9 cellular contexts compared by ENCODE assay signal in genomic region chr16:30053376-30054015, GRCh38. TPM values are rescaled to one million over a fixed set of nuclear protein-coding genes. Genes with fewer than 3 reads are reported as not detected.
A peak's percentile ranks its signal among the peaks of the same experiment; 100 is the strongest.
DNase-seq lines count a peak whose midpoint lies in the region; ATAC-seq lines count a peak whose summit lies in the region.
"Had no signal": no experiment of that assay in that cellular context is flagged by ENCODE, and none has a peak within 500 bp of the region (broad histone marks: within the 10 kb centered on the region; RNA-seq: fewer than 3 reads in every experiment).

No MANE protein-coding gene starts in this region.

- POLR2A ChIA-PET in activated CD4-positive, alpha-beta T cell treated with anti-CD3 and anti-CD28 coated beads for 36 hours (lab: Charles Lee): interaction anchor here (1.0 to 1.1 kb wide), 3 partner anchors 11 to 81 kb away, joined by 4 to 5 read pairs (median 5); partner anchors contain the start of gene TBX6

- H3K27me3 ChIP-seq in mucosa of rectum (ENCODE audit: control insufficient read depth in 2 of 2, insufficient read depth in 2 of 2, low read length in 2 of 2): no peaks in the 10 kb centered on the region

- H3K9me3 ChIP-seq in mucosa of rectum (ENCODE audit: control insufficient read depth in 2 of 2, low read length in 2 of 2): no peaks in the 10 kb centered on the region

- DNase-seq in activated CD4-positive, alpha-beta T cell treated with anti-CD3 and anti-CD28 coated beads for 36 hours: no peak
- DNase-seq in activated CD4-positive, alpha-beta T cell treated with anti-CD3 and anti-CD28 coated beads for 4 hours: no peak
- DNase-seq in NCI-H226 (peak; percentile 95), NCI-H345 (lab: John Stamatoyannopoulos, UW) (no peak)

- H3K36me3 Mint-ChIP-seq in activated CD4-positive, alpha-beta T cell treated with anti-CD3 and anti-CD28 coated beads for 36 hours (ENCODE audit: low read depth): no peaks in the 10 kb centered on the region
- no peaks in the 10 kb centered on the region for H3K36me3 Mint-ChIP-seq in dendritic cell treated with granulocyte-macrophage colony-stimulating factor and Interleukin-4, amounts not matched to agents 40 ng/mL and 50 ng/mL, for 4 days (ENCODE audit: low read depth)

- peak overlapping the region; percentile 74 to 79 for H3K4me3 ChIP-seq in mucosa of rectum (ENCODE audit: low read length in 2 of 2)

- H3K9me3 Mint-ChIP-seq in activated CD4-positive, alpha-beta T cell treated with anti-CD3 and anti-CD28 coated beads for 36 hours (ENCODE audit: low read depth): no peaks in the 10 kb centered on the region
- no peaks in the 10 kb centered on the region for H3K9me3 Mint-ChIP-seq in dendritic cell treated with granulocyte-macrophage colony-stimulating factor and Interleukin-4, amounts not matched to agents 40 ng/mL and 50 ng/mL, for 4 days

- no peak for ATAC-seq in activated CD4-positive, alpha-beta T cell treated with anti-CD3 and anti-CD28 coated beads for 36 hours
- no peak for ATAC-seq in HG03520 (IDR thresholded peaks at IDR 0.05; ENCODE audit: unreplicated experiment)
- no peak for ATAC-seq in HG02798 (IDR thresholded peaks at IDR 0.05; ENCODE audit: poor library complexity, unreplicated experiment)

- CTCF ChIA-PET in activated CD4-positive, alpha-beta T cell treated with anti-CD3 and anti-CD28 coated beads for 36 hours (lab: Charles Lee): interaction anchor here (0.7 to 1.2 kb wide), 5 partner anchors 12 to 353 kb away, joined by 3 to 4 read pairs (median 3); partner anchors contain the start of gene ALDOA

- intact Hi-C loops in activated CD4-positive, alpha-beta T cell treated with anti-CD3 and anti-CD28 coated beads for 36 hours (cut with DNase I, micrococcal nuclease): loop anchor here (1.0 kb wide), 5 partner anchors 12 to 263 kb away; partner anchors contain the start of genes ALDOA (in 2 of the 2), HIRIP3 (in 1 of the 2), KIF22 (in 1 of the 2) and MAPK3 (in 1 of the 2)
- intact Hi-C loops in dendritic cell treated with granulocyte-macrophage colony-stimulating factor and Interleukin-4, amounts not matched to agents 40 ng/mL and 50 ng/mL, for 4 days (cut with micrococcal nuclease): loop anchor here (1.0 kb wide), 1 partner anchor 12 kb away; the partner anchor contains the start of gene ALDOA

- H3K36me3 ChIP-seq in mucosa of rectum (ENCODE audit: control insufficient read depth in 2 of 2, insufficient read depth in 2 of 2, low read length in 2 of 2): no peaks in the 10 kb centered on the region

- H3K4me3 Mint-ChIP-seq in activated CD4-positive, alpha-beta T cell treated with anti-CD3 and anti-CD28 coated beads for 36 hours: peak overlapping the region; percentile 78
- H3K4me3 Mint-ChIP-seq in dendritic cell treated with granulocyte-macrophage colony-stimulating factor and Interleukin-4, amounts not matched to agents 40 ng/mL and 50 ng/mL, for 4 days: peak overlapping the region; percentile 87

- peaks cover 25% of the 10 kb centered on the region for H3K4me1 Mint-ChIP-seq in activated CD4-positive, alpha-beta T cell treated with anti-CD3 and anti-CD28 coated beads for 36 hours
- peaks cover 22% of the 10 kb centered on the region for H3K4me1 Mint-ChIP-seq in dendritic cell treated with granulocyte-macrophage colony-stimulating factor and Interleukin-4, amounts not matched to agents 40 ng/mL and 50 ng/mL, for 4 days (ENCODE audit: low read depth)

- peaks cover 7 to 10% of the 10 kb centered on the region in 2 donors for H3K4me1 ChIP-seq in mucosa of rectum (ENCODE audit: control insufficient read depth in 2 of 2, insufficient read depth in 2 of 2, low read length in 2 of 2)

- H3K27me3 Mint-ChIP-seq in activated CD4-positive, alpha-beta T cell treated with anti-CD3 and anti-CD28 coated beads for 36 hours: peaks cover 2% of the 10 kb centered on the region
- H3K27me3 Mint-ChIP-seq in dendritic cell treated with granulocyte-macrophage colony-stimulating factor and Interleukin-4, amounts not matched to agents 40 ng/mL and 50 ng/mL, for 4 days: no peaks in the 10 kb centered on the region

- H3K27ac Mint-ChIP-seq in activated CD4-positive, alpha-beta T cell treated with anti-CD3 and anti-CD28 coated beads for 36 hours: no peak overlapping the region
- H3K27ac Mint-ChIP-seq in dendritic cell treated with granulocyte-macrophage colony-stimulating factor and Interleukin-4, amounts not matched to agents 40 ng/mL and 50 ng/mL, for 4 days: peak overlapping the region; percentile 55

- no peak overlapping the region for H3K27ac ChIP-seq in mucosa of rectum (ENCODE audit: low read depth in 2 of 2, low read length in 2 of 2)

- peak overlapping the region; percentile 26 to 62 for H3K9ac ChIP-seq in mucosa of rectum (ENCODE audit: low read depth in 1 of 2, low read length in 2 of 2)

RNA-seq across cellular contexts. Expression of gene ALDOA, which starts 12.1 kb away (rescaled TPM):
- total RNA-seq in activated CD4-positive, alpha-beta T cell treated with anti-CD3 and anti-CD28 coated beads for 36 hours: 1,000 to 10,000 TPM; 2,482 to 3,644 TPM

RNA-seq across cellular contexts. Expression of gene PPP4C, which starts 22.3 kb away (rescaled TPM):
- total RNA-seq in activated CD4-positive, alpha-beta T cell treated with anti-CD3 and anti-CD28 coated beads for 36 hours: 100 to 1,000 TPM; 106 to 113 TPM

RNA-seq across cellular contexts. Expression of gene TLCD3B, which starts 22.4 kb away (rescaled TPM):
- 1 to 10 TPM; 3.7 to 4.0 TPM for total RNA-seq in activated CD4-positive, alpha-beta T cell treated with anti-CD3 and anti-CD28 coated beads for 36 hours
- total RNA-seq: dermis microvascular lymphatic vessel endothelial cell had no signal

RNA-seq across cellular contexts. Expression of gene C16orf92, which starts 30.5 kb away (rescaled TPM):
- total RNA-seq in activated CD4-positive, alpha-beta T cell treated with anti-CD3 and anti-CD28 coated beads for 36 hours: not detected
- total RNA-seq: dermis microvascular lymphatic vessel endothelial cell had no signal

RNA-seq across cellular contexts. Expression of gene TBX6, which starts 38.2 kb away (rescaled TPM):
- 1 to 10 TPM; 2.7 to 3.0 TPM for total RNA-seq in activated CD4-positive, alpha-beta T cell treated with anti-CD3 and anti-CD28 coated beads for 36 hours
